ENCODE assay signal across 1 cellular context in genomic region chr4:37923089-37923488, GRCh38. TPM values are rescaled to one million over a fixed set of nuclear protein-coding genes. Genes with fewer than 3 reads are reported as not detected.
"Had no signal": no experiment of that assay in that cellular context is flagged by ENCODE, and none has a peak within 500 bp of the region (broad histone marks: within the 10 kb centered on the region; RNA-seq: fewer than 3 reads in every experiment).

No MANE protein-coding gene starts in this region.

RNA-seq across cellular contexts. Expression of gene PTTG2, which starts 37.1 kb away (rescaled TPM):
- total RNA-seq: G401 had no signal
